In the genomic region with DNA sequence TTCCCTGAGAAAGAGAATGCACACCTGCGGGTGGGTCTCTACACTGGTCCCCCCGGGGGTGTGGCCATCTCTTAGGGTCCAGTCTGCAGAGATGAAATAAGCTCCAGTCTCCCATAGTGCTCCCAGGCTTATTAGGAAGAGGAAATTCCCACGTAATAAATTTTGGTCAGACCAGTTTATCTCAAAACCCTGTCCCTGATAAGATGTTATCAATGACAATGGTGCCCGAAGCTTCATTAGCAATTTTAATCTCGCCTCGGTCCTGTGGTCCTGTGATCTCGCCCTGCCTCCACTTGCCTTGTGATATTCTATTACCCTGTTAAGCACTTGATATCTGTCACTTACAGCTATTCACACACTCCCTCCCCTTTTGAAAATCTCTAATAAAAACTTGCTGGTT, we compare ENCODE assay signal across 35 cellular contexts. TPM values are rescaled to one million over a fixed set of nuclear protein-coding genes. Genes with fewer than 3 reads are reported as not detected.
"Had no signal": no experiment of that assay in that cellular context is flagged by ENCODE, and none has a peak within 500 bp of the region (broad histone marks: within the 10 kb centered on the region; RNA-seq: fewer than 3 reads in every experiment).

No MANE protein-coding gene starts in this region.

- H3K4me1 ChIP-seq: esophagus squamous epithelium, heart right ventricle, prostate gland, right atrium auricular region, stomach, thyroid gland had no signal

- H3K4me3 Mint-ChIP-seq: naive thymus-derived CD4-positive, alpha-beta T cell; nephron; stimulated activated effector memory CD8-positive, alpha-beta T cell treated with anti-CD3 and anti-CD28 coated beads, Interleukin-12 subunit alpha, Interleukin-12 subunit beta, amount 100 ng/mL, for 72 hours; type B pancreatic cell had no signal

- H3K9me3 Mint-ChIP-seq: nephron; stimulated activated effector memory CD8-positive, alpha-beta T cell treated with anti-CD3 and anti-CD28 coated beads, Interleukin-12 subunit alpha, Interleukin-12 subunit beta, amount 100 ng/mL, for 72 hours; type B pancreatic cell had no signal

- H3K36me3 Mint-ChIP-seq: naive thymus-derived CD4-positive, alpha-beta T cell; stimulated activated effector memory CD8-positive, alpha-beta T cell treated with anti-CD3 and anti-CD28 coated beads, Interleukin-12 subunit alpha, Interleukin-12 subunit beta, amount 100 ng/mL, for 72 hours; type B pancreatic cell had no signal

- H3K4me1 Mint-ChIP-seq: naive thymus-derived CD4-positive, alpha-beta T cell; nephron; stimulated activated effector memory CD8-positive, alpha-beta T cell treated with anti-CD3 and anti-CD28 coated beads, Interleukin-12 subunit alpha, Interleukin-12 subunit beta, amount 100 ng/mL, for 72 hours had no signal

- ATAC-seq: heart right ventricle; left lobe of liver; naive thymus-derived CD4-positive, alpha-beta T cell; sciatic nerve; stimulated activated effector memory CD8-positive, alpha-beta T cell treated with anti-CD3 and anti-CD28 coated beads, Interleukin-12 subunit alpha, Interleukin-12 subunit beta, amount 100 ng/mL, for 72 hours had no signal

- H3K4me2 ChIP-seq: smooth muscle cell had no signal

- H3K27me3 ChIP-seq: esophagus squamous epithelium, heart right ventricle, right atrium auricular region, stomach, thyroid gland had no signal

- DNase-seq: dermis blood vessel endothelial cell; effector memory CD4-positive, alpha-beta T cell; erythroblast; esophagus squamous epithelium; foreskin melanocyte; glutamatergic neuron; heart right ventricle; hippocampal formation; kidney; mesenchymal stem cell; midbrain; naive thymus-derived CD4-positive, alpha-beta T cell; nucleus accumbens; stimulated activated CD4-positive, alpha-beta T cell treated with anti-CD3 and anti-CD28 coated beads, Interleukin-12 subunit alpha, Interleukin-12 subunit beta, amount 100 ng/mL, for 4 hours; stimulated activated CD4-positive, alpha-beta T cell treated with anti-CD3 and anti-CD28 coated beads, Interleukin-1b, Interleukin-23, amount 100 ng/mL, for 48 hours; stimulated activated CD4-positive, alpha-beta T cell treated with anti-CD3 and anti-CD28 coated beads, Interleukin-4, amount 100 ng/mL, for 1 hour; stimulated activated naive CD4-positive, alpha-beta T cell treated with Interleukin-2 at 50 U/mL for 16 hours; stomach; thyroid gland had no signal

- H3K36me3 ChIP-seq: esophagus squamous epithelium, heart right ventricle, prostate gland, right atrium auricular region, stomach, thyroid gland had no signal

- H3K9me3 ChIP-seq: esophagus squamous epithelium, prostate gland, right atrium auricular region, stomach, thyroid gland had no signal

- H3K27ac Mint-ChIP-seq: naive thymus-derived CD4-positive, alpha-beta T cell; nephron; stimulated activated effector memory CD8-positive, alpha-beta T cell treated with anti-CD3 and anti-CD28 coated beads, Interleukin-12 subunit alpha, Interleukin-12 subunit beta, amount 100 ng/mL, for 72 hours; type B pancreatic cell had no signal

- H3K4me3 ChIP-seq: coronary artery, esophagus squamous epithelium, heart right ventricle, lung, prostate gland, right atrium auricular region, smooth muscle cell, stomach, thyroid gland had no signal

- H3K27ac ChIP-seq: coronary artery, esophagus squamous epithelium, heart right ventricle, prostate gland, right atrium auricular region, stomach, thyroid gland had no signal

RNA-seq across cellular contexts. Expression of gene OR5H15, which starts 46.8 kb away (rescaled TPM):
- total RNA-seq: dermis blood vessel endothelial cell; esophagus squamous epithelium; heart right ventricle; kidney; left lobe of liver; liver; lung; mucosa of gallbladder; naive thymus-derived CD4-positive, alpha-beta T cell; osteocyte; prostate gland; right atrium auricular region; sciatic nerve; smooth muscle cell; stomach; subcutaneous adipose tissue; temporal lobe; thyroid gland; urinary bladder had no signal

RNA-seq across cellular contexts. Expression of gene OR5H6, which starts 50.8 kb away (rescaled TPM):
- total RNA-seq: dermis blood vessel endothelial cell; esophagus squamous epithelium; heart right ventricle; kidney; left lobe of liver; liver; lung; mucosa of gallbladder; naive thymus-derived CD4-positive, alpha-beta T cell; osteocyte; prostate gland; right atrium auricular region; sciatic nerve; smooth muscle cell; stomach; temporal lobe; thyroid gland; urinary bladder had no signal
